In the genomic region with DNA sequence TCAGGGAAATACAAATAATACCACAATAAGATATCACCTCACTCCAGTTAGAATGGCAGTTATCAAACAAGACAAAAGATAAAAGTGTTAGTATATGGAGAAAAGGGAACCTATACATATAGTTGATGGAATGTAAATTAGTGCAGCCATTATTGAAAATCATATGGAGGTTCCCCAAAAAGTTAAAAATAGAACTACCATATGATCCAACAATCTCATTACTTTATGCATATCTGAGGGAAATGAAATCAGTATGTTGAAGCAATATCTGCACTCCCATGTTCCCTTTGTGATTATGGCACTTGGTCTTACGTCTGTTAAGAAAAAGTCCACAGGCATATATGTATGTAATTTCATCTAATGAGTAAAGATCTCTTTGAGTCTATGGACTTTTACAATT, we compare ENCODE assay signal across 32 cellular contexts.
"Had no signal": no experiment of that assay in that cellular context is flagged by ENCODE, and none has a peak within 500 bp of the region (broad histone marks: within the 10 kb centered on the region; RNA-seq: fewer than 3 reads in every experiment).

No MANE protein-coding gene starts in this region.

- H3K4me3 ChIP-seq: ascending aorta, cardiac muscle cell had no signal

- H3K27ac ChIP-seq: ascending aorta, cardiac muscle cell, WERI-Rb-1 had no signal

- H3K27me3 ChIP-seq: ascending aorta, cardiac muscle cell had no signal

- H3K36me3 ChIP-seq: cardiac muscle cell had no signal

- FAIRE-seq: bronchial epithelial cell, TTC549 had no signal

- DNase-seq: activated CD4-positive, alpha-beta memory T cell treated with anti-CD3 and anti-CD28 coated beads, Interleukin-2, amount 10 ng/mL, durations not matched to agents 7 days and 5 days; activated CD4-positive, alpha-beta T cell treated with anti-CD3 and anti-CD28 coated beads for 1 hour; activated CD4-positive, alpha-beta T cell treated with anti-CD3 and anti-CD28 coated beads for 36 hours; activated CD4-positive, alpha-beta T cell treated with anti-CD3 and anti-CD28 coated beads for 48 hours; activated CD4-positive, alpha-beta T cell treated with anti-CD3 and anti-CD28 coated beads, Interleukin-2, amount 10 ng/mL, durations not matched to agents 7 days and 5 days; activated CD4-positive, alpha-beta T cell treated with anti-CD3 and anti-CD28 coated beads, Interleukin-2, amount 50 U/mL, for 48 hours; activated CD4-positive, CD25-positive, alpha-beta regulatory T cell; activated CD8-positive, alpha-beta memory T cell treated with anti-CD3 and anti-CD28 coated beads for 24 hours; activated CD8-positive, alpha-beta memory T cell treated with anti-CD3 and anti-CD28 coated beads, Interleukin-2, amount 10 ng/mL, durations not matched to agents 7 days and 5 days; activated CD8-positive, alpha-beta memory T cell treated with anti-CD3 and anti-CD28 coated beads, Interleukin-2, amount 50 U/mL, for 48 hours; activated CD8-positive, alpha-beta T cell treated with anti-CD3 and anti-CD28 coated beads, Interleukin-2, amount 10 ng/mL, durations not matched to agents 7 days and 5 days; activated effector memory CD4-positive, alpha-beta T cell treated with Interleukin-2 at 50 U/mL for 16 hours; activated gamma-delta T cell; activated naive CD4-positive, alpha-beta T cell treated with anti-CD3 and anti-CD28 coated beads, Interleukin-2, amount 10 ng/mL, durations not matched to agents 7 days and 5 days; activated naive CD4-positive, alpha-beta T cell treated with Interleukin-2 at 50 U/mL for 16 hours; activated naive CD8-positive, alpha-beta T cell treated with anti-CD3 and anti-CD28 coated beads, Interleukin-2, amount 10 ng/mL, durations not matched to agents 7 days and 5 days; activated naive CD8-positive, alpha-beta T cell treated with anti-CD3 and anti-CD28 coated beads, Interleukin-2, amount 50 U/mL, for 24 hours; activated T-cell treated with anti-CD3 and anti-CD28 coated beads, Interleukin-2, amount 50 U/mL, for 4 hours; amygdala; anterior cingulate cortex; caudate nucleus; cerebellar nuclear complex; T-helper 1 cell; T-helper 2 cell; T-helper 9 cell; WERI-Rb-1 had no signal

- ATAC-seq: activated CD4-positive, alpha-beta T cell treated with anti-CD3 and anti-CD28 coated beads for 36 hours; activated CD4-positive, CD25-positive, alpha-beta regulatory T cell treated with anti-CD3 and anti-CD28 coated beads, Interleukin-2, amount 50 U/mL, for 24 hours; activated CD8-positive, alpha-beta memory T cell treated with anti-CD3 and anti-CD28 coated beads, Interleukin-2, amount 10 ng/mL, durations not matched to agents 7 days and 5 days; activated CD8-positive, alpha-beta T cell treated with anti-CD3 and anti-CD28 coated beads, Interleukin-2, amount 10 ng/mL, durations not matched to agents 7 days and 5 days; activated naive CD8-positive, alpha-beta T cell treated with anti-CD3 and anti-CD28 coated beads, Interleukin-2, amount 50 U/mL, for 24 hours; activated T-cell treated with anti-CD3 and anti-CD28 coated beads, Interleukin-2, amount 50 U/mL, for 4 hours; WTC11 had no signal

- H3K4me1 ChIP-seq: ascending aorta had no signal
